ENCODE assay signal across 24 cellular contexts in the genomic region with DNA sequence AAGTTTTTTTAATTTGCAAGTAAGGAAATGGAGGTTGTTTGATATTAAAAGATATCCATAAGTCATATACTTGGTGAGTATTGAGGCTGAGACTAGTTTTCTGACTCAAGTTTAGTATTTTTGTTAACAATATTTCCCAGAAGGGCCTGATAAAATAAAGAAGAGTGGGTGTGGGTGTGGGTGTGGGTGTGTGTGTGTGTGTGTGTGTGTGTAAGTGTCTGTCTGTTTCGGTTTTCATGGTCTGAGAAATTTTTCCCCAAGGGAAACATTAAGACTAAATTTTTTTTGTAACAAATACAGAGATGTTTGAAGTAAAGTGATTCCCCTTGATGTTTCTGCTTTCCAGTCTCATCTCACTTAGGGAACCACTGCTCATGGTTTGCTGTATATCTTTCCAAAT. TPM values are rescaled to one million over a fixed set of nuclear protein-coding genes. Genes with fewer than 3 reads are reported as not detected.
DNase-seq lines count a peak whose midpoint lies in the region; ATAC-seq and TF ChIP-seq lines count a peak whose summit lies in the region.
"Had no signal": no experiment of that assay in that cellular context is flagged by ENCODE, and none has a peak within 500 bp of the region (broad histone marks: within the 10 kb centered on the region; RNA-seq: fewer than 3 reads in every experiment).

No MANE protein-coding gene starts in this region.

- CTCF ChIA-PET in CD8-positive, alpha-beta memory T cell (lab: Charles Lee) = no interaction called here
- CTCF ChIA-PET in naive thymus-derived CD4-positive, alpha-beta T cell (lab: Charles Lee) = no interaction called here

- peaks cover 0 to 9% (median 0%) of the 10 kb centered on the region in 5 donors for H3K9me3 Mint-ChIP-seq in CD8-positive, alpha-beta memory T cell
- H3K9me3 Mint-ChIP-seq in activated naive CD8-positive, alpha-beta T cell treated with anti-CD3 and anti-CD28 coated beads, Interleukin-2, amount 50 U/mL, for 24 hours = peaks cover 7% of the 10 kb centered on the region
- peaks cover 0 to 7% (median 0%) of the 10 kb centered on the region in 11 donors for H3K9me3 Mint-ChIP-seq in naive thymus-derived CD4-positive, alpha-beta T cell

- H3K4me1 Mint-ChIP-seq in CD8-positive, alpha-beta memory T cell = peaks cover 57 to 67% (median 59%) of the 10 kb centered on the region in 3 donors
- peaks cover 38% of the 10 kb centered on the region for H3K4me1 Mint-ChIP-seq in activated naive CD8-positive, alpha-beta T cell treated with anti-CD3 and anti-CD28 coated beads, Interleukin-2, amount 50 U/mL, for 24 hours
- H3K4me1 Mint-ChIP-seq in naive thymus-derived CD4-positive, alpha-beta T cell = peaks cover 24 to 66% (median 55%) of the 10 kb centered on the region in 7 donors

- no peak for TF ChIP-seq POLR2A in ovary (IDR thresholded peaks at IDR 0.05)

- ATAC-seq in activated naive CD8-positive, alpha-beta T cell treated with anti-CD3 and anti-CD28 coated beads, Interleukin-2, amount 50 U/mL, for 24 hours = no peak
- no peak for ATAC-seq in naive thymus-derived CD4-positive, alpha-beta T cell
- ATAC-seq: upper lobe of right lung had no signal

- peaks cover 22 to 53% (median 34%) of the 10 kb centered on the region in 3 donors for H3K36me3 Mint-ChIP-seq in CD8-positive, alpha-beta memory T cell
- H3K36me3 Mint-ChIP-seq in activated naive CD8-positive, alpha-beta T cell treated with anti-CD3 and anti-CD28 coated beads, Interleukin-2, amount 50 U/mL, for 24 hours (ENCODE audit: low read depth) = peaks cover 39% of the 10 kb centered on the region
- H3K36me3 Mint-ChIP-seq in naive thymus-derived CD4-positive, alpha-beta T cell = peaks cover 15 to 47% (median 43%) of the 10 kb centered on the region in 5 donors

- no peaks in the 10 kb centered on the region for H3K9me3 ChIP-seq in CD8-positive, alpha-beta memory T cell (ENCODE audit: low read length)
- H3K9me3 ChIP-seq in naive thymus-derived CD4-positive, alpha-beta T cell (ENCODE audit: control insufficient read depth in 2 of 3, low read length in 3 of 3) = no peaks in the 10 kb centered on the region
- no peaks in the 10 kb centered on the region for H3K9me3 ChIP-seq in ovary
- H3K9me3 ChIP-seq: right atrium auricular region, upper lobe of right lung had no signal

- intact Hi-C loops in naive thymus-derived CD4-positive, alpha-beta T cell (cut with micrococcal nuclease) = no loop called here
- intact Hi-C loops in ovary (cut with DNase I) = no loop called here

- 33 to 44% (median 36%) methylated on average over 1 of the region's 1 CpG for WGBS in ovary, 3 donors

- H3K4me3 Mint-ChIP-seq in CD8-positive, alpha-beta memory T cell = peak overlapping the region in 4 of 7 donors; percentile 2 to 54 (median 18)
- H3K4me3 Mint-ChIP-seq in activated naive CD8-positive, alpha-beta T cell treated with anti-CD3 and anti-CD28 coated beads, Interleukin-2, amount 50 U/mL, for 24 hours = no peak overlapping the region
- H3K4me3 Mint-ChIP-seq in naive thymus-derived CD4-positive, alpha-beta T cell = peak overlapping the region in 5 of 10 donors; percentile 24 to 57 (median 43)
- H3K4me3 Mint-ChIP-seq: activated naive CD8-positive, alpha-beta T cell treated with anti-CD3 and anti-CD28 coated beads, Interleukin-2, amount 10 ng/mL, durations not matched to agents 7 days and 5 days had no signal

- DNase-seq in activated CD4-positive, alpha-beta T cell treated with anti-CD3 and anti-CD28 coated beads, Interleukin-2, amount 50 U/mL, for 4 hours = peak; percentile 24 to 46
- no peak for DNase-seq in activated CD4-positive, alpha-beta T cell treated with anti-CD3 and anti-CD28 coated beads, Interleukin-2, amount 50 U/mL, for 48 hours
- no peak for DNase-seq in CD8-positive, alpha-beta memory T cell
- DNase-seq in activated naive CD8-positive, alpha-beta T cell treated with anti-CD3 and anti-CD28 coated beads, Interleukin-2, amount 50 U/mL, for 24 hours = no peak
- no peak for DNase-seq in naive thymus-derived CD4-positive, alpha-beta T cell
- no peak for DNase-seq in NOMO-1 treated with dmso at 0.1 percent for 144 hours (lab: John Stamatoyannopoulos, UW; ENCODE audit: unreplicated experiment)
- no peak for DNase-seq in ovary
- DNase-seq in NCI-H128 (lab: John Stamatoyannopoulos, UW; ENCODE audit: unreplicated experiment) = no peak
- DNase-seq: activated CD8-positive, alpha-beta memory T cell treated with anti-CD3 and anti-CD28 coated beads, Interleukin-2, amount 50 U/mL, for 48 hours; activated naive CD8-positive, alpha-beta T cell treated with anti-CD3 and anti-CD28 coated beads, Interleukin-2, amount 10 ng/mL, durations not matched to agents 7 days and 5 days; effector CD8-positive, alpha-beta T cell; EL; mammary epithelial cell; NCI-H1092 treated with DMSO at 0.1 percent for 48 hours; NCI-H2029 treated with DMSO at 0.1 percent for 48 hours; NCI-H226; SHP77 treated with DMSO at 0.1 percent for 48 hours; stimulated activated CD4-positive, alpha-beta T cell treated with anti-CD3 and anti-CD28 coated beads, Interleukin-12 subunit alpha, Interleukin-12 subunit beta, amount 100 ng/mL, for 4 hours; substantia nigra; upper lobe of right lung had no signal

- no peak for TF ChIP-seq EP300 in ovary (IDR thresholded peaks at IDR 0.05)

- H3K4me1 ChIP-seq in CD8-positive, alpha-beta memory T cell (ENCODE audit: insufficient read depth, low read length) = peaks cover 5% of the 10 kb centered on the region
- peaks cover 0 to 9% of the 10 kb centered on the region in 2 donors for H3K4me1 ChIP-seq in naive thymus-derived CD4-positive, alpha-beta T cell (ENCODE audit: control insufficient read depth in 2 of 2, insufficient read depth in 2 of 2, low read length in 2 of 2)
- H3K4me1 ChIP-seq in ovary (ENCODE audit: insufficient read depth) = no peaks in the 10 kb centered on the region
- H3K4me1 ChIP-seq: right atrium auricular region, upper lobe of right lung had no signal

- no peak overlapping the region for H3K4me3 ChIP-seq in CD8-positive, alpha-beta memory T cell (ENCODE audit: low read length)
- no peak overlapping the region for H3K4me3 ChIP-seq in naive thymus-derived CD4-positive, alpha-beta T cell (ENCODE audit: low read length)
- no peak overlapping the region for H3K4me3 ChIP-seq in ovary
- H3K4me3 ChIP-seq: BLaER1, esophagus muscularis mucosa, right atrium auricular region, upper lobe of right lung had no signal

- POLR2A ChIA-PET in CD8-positive, alpha-beta memory T cell (lab: Charles Lee) = interaction anchor here (0.6 kb wide), 1 partner anchor 19 kb away, joined by 5 read pairs; no protein-coding TSS in a partner anchor
- POLR2A ChIA-PET in naive thymus-derived CD4-positive, alpha-beta T cell (lab: Charles Lee) = no interaction called here

- no peaks in the 10 kb centered on the region for H3K27me3 Mint-ChIP-seq in CD8-positive, alpha-beta memory T cell
- no peaks in the 10 kb centered on the region for H3K27me3 Mint-ChIP-seq in activated naive CD8-positive, alpha-beta T cell treated with anti-CD3 and anti-CD28 coated beads, Interleukin-2, amount 50 U/mL, for 24 hours
- H3K27me3 Mint-ChIP-seq in naive thymus-derived CD4-positive, alpha-beta T cell = no peaks in the 10 kb centered on the region
- H3K27me3 Mint-ChIP-seq: activated naive CD8-positive, alpha-beta T cell treated with anti-CD3 and anti-CD28 coated beads, Interleukin-2, amount 10 ng/mL, durations not matched to agents 7 days and 5 days had no signal

- H3K27ac Mint-ChIP-seq in CD8-positive, alpha-beta memory T cell = peak overlapping the region in 2 of 8 donors; percentile 3 to 45
- peak overlapping the region; percentile 19 for H3K27ac Mint-ChIP-seq in activated naive CD8-positive, alpha-beta T cell treated with anti-CD3 and anti-CD28 coated beads, Interleukin-2, amount 50 U/mL, for 24 hours
- peak overlapping the region in 7 of 9 donors; percentile 2 to 85 (median 40) for H3K27ac Mint-ChIP-seq in naive thymus-derived CD4-positive, alpha-beta T cell
- H3K27ac Mint-ChIP-seq: activated naive CD8-positive, alpha-beta T cell treated with anti-CD3 and anti-CD28 coated beads, Interleukin-2, amount 10 ng/mL, durations not matched to agents 7 days and 5 days had no signal

- H3K27ac ChIP-seq in CD8-positive, alpha-beta memory T cell (ENCODE audit: low read depth, low read length) = no peak overlapping the region
- H3K27ac ChIP-seq in naive thymus-derived CD4-positive, alpha-beta T cell (ENCODE audit: low read depth, low read length) = no peak overlapping the region
- H3K27ac ChIP-seq in ovary = no peak overlapping the region
- H3K27ac ChIP-seq: BLaER1, esophagus muscularis mucosa, HL-60, right atrium auricular region, upper lobe of right lung had no signal

- TF ChIP-seq CTCF in ovary (IDR thresholded peaks at IDR 0.05) = no peak

- no peaks in the 10 kb centered on the region for H3K36me3 ChIP-seq in CD8-positive, alpha-beta memory T cell (ENCODE audit: insufficient read depth, low read length)
- peaks cover 0 to 19% (median 8%) of the 10 kb centered on the region in 3 experiments for H3K36me3 ChIP-seq in naive thymus-derived CD4-positive, alpha-beta T cell (ENCODE audit: control insufficient read depth in 2 of 3, insufficient read depth in 3 of 3, low read length in 3 of 3)
- no peaks in the 10 kb centered on the region for H3K36me3 ChIP-seq in ovary

- no peaks in the 10 kb centered on the region for H3K27me3 ChIP-seq in CD8-positive, alpha-beta memory T cell (ENCODE audit: insufficient read depth, low read length, poor library complexity, severe bottlenecking)
- no peaks in the 10 kb centered on the region for H3K27me3 ChIP-seq in naive thymus-derived CD4-positive, alpha-beta T cell (ENCODE audit: control insufficient read depth in 2 of 2, insufficient read depth in 2 of 2, low read length in 2 of 2)
- H3K27me3 ChIP-seq in ovary = no peaks in the 10 kb centered on the region
- H3K27me3 ChIP-seq: BLaER1, esophagus muscularis mucosa, right atrium auricular region, upper lobe of right lung had no signal

RNA-seq across cellular contexts. Expression of a gene that starts 36.5 kb away (rescaled TPM):
- 10 to 100 TPM; 40.4 to 41.1 TPM for total RNA-seq in CD8-positive, alpha-beta memory T cell
- polyA plus RNA-seq in CD8-positive, alpha-beta memory T cell = 53.0 TPM
- 10 to 100 TPM; 46.0 to 89.5 (median 78.8) TPM for total RNA-seq in naive thymus-derived CD4-positive, alpha-beta T cell
- polyA plus RNA-seq in naive thymus-derived CD4-positive, alpha-beta T cell = 10 to 100 TPM; 52.0 to 74.7 TPM
- total RNA-seq in ovary = 10 to 100 TPM; 31.2 to 43.4 (median 35.7) TPM
- 10 to 100 TPM; 27.6 to 35.8 TPM for polyA plus RNA-seq in ovary

Comparison
In these comparisons a context has a peak if more than half of its experiments do, and no peak if none do; other contexts are left out.
1. DNase-seq: peak in activated CD4-positive, alpha-beta T cell treated with anti-CD3 and anti-CD28 coated beads, Interleukin-2, amount 50 U/mL, for 4 hours (2 of 2); none in activated CD4-positive, alpha-beta T cell treated with anti-CD3 and anti-CD28 coated beads, Interleukin-2, amount 50 U/mL, for 48 hours (0 of 2), CD8-positive, alpha-beta memory T cell (0 of 5), activated naive CD8-positive, alpha-beta T cell treated with anti-CD3 and anti-CD28 coated beads, Interleukin-2, amount 50 U/mL, for 24 hours (single experiment), naive thymus-derived CD4-positive, alpha-beta T cell (0 of 9), NOMO-1 treated with dmso at 0.1 percent for 144 hours (single experiment), ovary (0 of 5) and NCI-H128 (single experiment).